24 cellular contexts compared by ENCODE assay signal in the genomic region with DNA sequence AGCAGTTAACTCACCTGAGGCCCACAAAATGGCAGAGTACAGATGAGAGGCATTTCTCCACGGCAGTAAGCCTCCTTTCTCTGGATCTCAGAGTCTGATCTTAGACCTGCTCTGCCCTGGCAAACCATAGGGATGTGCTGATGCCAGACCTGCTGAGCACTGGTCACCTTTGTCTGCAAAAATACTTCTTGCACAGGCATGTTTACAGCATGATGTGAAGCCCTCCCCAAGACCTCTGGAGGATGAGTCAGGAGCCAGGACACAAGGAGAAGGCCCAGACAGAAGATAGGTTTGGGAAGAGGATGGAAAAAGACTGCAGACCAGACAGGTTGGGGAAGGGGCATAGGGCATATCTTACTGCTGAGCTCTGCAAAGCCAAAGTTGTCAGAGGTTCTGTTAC.
"Had no signal": no experiment of that assay in that cellular context is flagged by ENCODE, and none has a peak within 500 bp of the region (broad histone marks: within the 10 kb centered on the region; RNA-seq: fewer than 3 reads in every experiment).

No MANE protein-coding gene starts in this region.

- H3K4me1 ChIP-seq: esophagus squamous epithelium, uterus had no signal

- ATAC-seq: left cardiac atrium, left ventricle myocardium superior, right cardiac atrium had no signal

- DNase-seq: activated CD4-positive, alpha-beta memory T cell treated with anti-CD3 and anti-CD28 coated beads, Interleukin-2, amount 10 ng/mL, durations not matched to agents 7 days and 5 days; activated CD4-positive, alpha-beta T cell treated with anti-CD3 and anti-CD28 coated beads, Interleukin-2, amount 10 ng/mL, durations not matched to agents 24 days and 14 days; activated CD8-positive, alpha-beta memory T cell treated with anti-CD3 and anti-CD28 coated beads, Interleukin-2, amount 50 U/mL, for 48 hours; activated gamma-delta T cell; activated naive CD4-positive, alpha-beta T cell treated with anti-CD3 and anti-CD28 coated beads, Interleukin-2, amount 10 ng/mL, durations not matched to agents 7 days and 5 days; activated naive CD8-positive, alpha-beta T cell treated with anti-CD3 and anti-CD28 coated beads, Interleukin-2, amount 10 ng/mL, durations not matched to agents 7 days and 5 days; activated T-cell treated with anti-CD3 and anti-CD28 coated beads, Interleukin-2, amount 50 U/mL, for 24 hours; brain microvascular endothelial cell; central memory CD4-positive, alpha-beta T cell; endodermal cell; esophagus squamous epithelium; islet precursor cell; left cardiac atrium; left ventricle myocardium superior; naive B cell; nephron progenitor cell; posterior cingulate gyrus; right cardiac atrium; stimulated activated CD4-positive, alpha-beta T cell treated with anti-CD3 and anti-CD28 coated beads, Interleukin-15, amount 100 ng/mL, for 24 hours; stimulated activated CD4-positive, alpha-beta T cell treated with anti-CD3 and anti-CD28 coated beads, Interleukin-2, amount 100 ng/mL, for 24 hours; stimulated activated naive CD4-positive, alpha-beta T cell treated with Interleukin-2 at 50 U/mL for 16 hours; uterus had no signal

- H3K27ac ChIP-seq: brain microvascular endothelial cell, esophagus squamous epithelium, uterus had no signal

- FAIRE-seq: astrocyte, frontal cortex had no signal

- H3K27me3 ChIP-seq: brain microvascular endothelial cell, esophagus squamous epithelium, uterus had no signal

- H3K36me3 ChIP-seq: brain microvascular endothelial cell, esophagus squamous epithelium, uterus had no signal

- H3K9me3 ChIP-seq: esophagus squamous epithelium, uterus had no signal

- H3K4me3 ChIP-seq: esophagus squamous epithelium, uterus had no signal
